1 cellular context compared by ENCODE assay signal in genomic region chr19:3708207-3708931, GRCh38.
TF ChIP-seq lines count a peak whose summit lies in the region.

Gene TJP3 (plus strand): TSS chr19:3708384. CDS start chr19:3728433, 20,049 bp downstream.

TF ChIP-seq in H1, 55 proteins besides CTCF, POLR2A, EP300 and RAD21 (continued from another document):
- TF ChIP-seq, protein P1, sequence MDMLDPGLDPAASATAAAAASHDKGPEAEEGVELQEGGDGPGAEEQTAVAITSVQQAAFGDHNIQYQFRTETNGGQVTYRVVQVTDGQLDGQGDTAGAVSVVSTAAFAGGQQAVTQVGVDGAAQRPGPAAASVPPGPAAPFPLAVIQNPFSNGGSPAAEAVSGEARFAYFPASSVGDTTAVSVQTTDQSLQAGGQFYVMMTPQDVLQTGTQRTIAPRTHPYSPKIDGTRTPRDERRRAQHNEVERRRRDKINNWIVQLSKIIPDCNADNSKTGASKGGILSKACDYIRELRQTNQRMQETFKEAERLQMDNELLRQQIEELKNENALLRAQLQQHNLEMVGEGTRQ (IDR thresholded peaks at IDR 0.05; ENCODE audit: low read length) = no peak
- no peak for TF ChIP-seq CREB1 (IDR thresholded peaks at IDR 0.05)
- TF ChIP-seq E2F6 (IDR thresholded peaks at IDR 0.05) = no peak
- TF ChIP-seq, protein P2, sequence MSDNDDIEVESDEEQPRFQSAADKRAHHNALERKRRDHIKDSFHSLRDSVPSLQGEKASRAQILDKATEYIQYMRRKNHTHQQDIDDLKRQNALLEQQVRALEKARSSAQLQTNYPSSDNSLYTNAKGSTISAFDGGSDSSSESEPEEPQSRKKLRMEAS (IDR thresholded peaks at IDR 0.05) = peak; percentile 45; the same call in 1 of the 2 replicates
- TF ChIP-seq EGR1 (IDR thresholded peaks at IDR 0.05; ENCODE audit: borderline replicate concordance, low read depth, low read length) = no peak
- no peak for TF ChIP-seq ATF2 (IDR thresholded peaks at IDR 0.05; ENCODE audit: low read length)
- no peak for TF ChIP-seq JUN (IDR thresholded peaks at IDR 0.05; ENCODE audit: low read depth, low read length)
- no peak for TF ChIP-seq BRCA1 (IDR thresholded peaks at IDR 0.05; ENCODE audit: low read depth, low read length)
- no peak for TF ChIP-seq SAP30 (IDR thresholded peaks at IDR 0.05; ENCODE audit: insufficient read depth, insufficient replicate concordance, low read length)
- TF ChIP-seq SRF (IDR thresholded peaks at IDR 0.05; ENCODE audit: low read depth, low read length) = no peak
- no peak for TF ChIP-seq RXRA (IDR thresholded peaks at IDR 0.05; ENCODE audit: insufficient read depth, low read depth, low read length)
- TF ChIP-seq YY1 (IDR thresholded peaks at IDR 0.05; ENCODE audit: low read depth, low read length) = no peak
- peak; percentile 36; the same call in 1 of the 2 replicates for TF ChIP-seq TCF12 (IDR thresholded peaks at IDR 0.05; ENCODE audit: low read depth, low read length)
- 0 out of 2 replicates have a peak, but pooled peaks have one; percentile 27 for TF ChIP-seq RBBP5 (IDR thresholded peaks at IDR 0.05; ENCODE audit: borderline replicate concordance, low read depth, low read length)
- 0 out of 2 replicates have a peak, but pooled peaks have one; percentile 22 for TF ChIP-seq SUZ12 (IDR thresholded peaks at IDR 0.05; ENCODE audit: low read length)
- TF ChIP-seq EZH2 (IDR thresholded peaks at IDR 0.05; ENCODE audit: low read depth, low read length, severe bottlenecking) = no peak
